ENCODE assay signal across 11 cellular contexts in the genomic region with DNA sequence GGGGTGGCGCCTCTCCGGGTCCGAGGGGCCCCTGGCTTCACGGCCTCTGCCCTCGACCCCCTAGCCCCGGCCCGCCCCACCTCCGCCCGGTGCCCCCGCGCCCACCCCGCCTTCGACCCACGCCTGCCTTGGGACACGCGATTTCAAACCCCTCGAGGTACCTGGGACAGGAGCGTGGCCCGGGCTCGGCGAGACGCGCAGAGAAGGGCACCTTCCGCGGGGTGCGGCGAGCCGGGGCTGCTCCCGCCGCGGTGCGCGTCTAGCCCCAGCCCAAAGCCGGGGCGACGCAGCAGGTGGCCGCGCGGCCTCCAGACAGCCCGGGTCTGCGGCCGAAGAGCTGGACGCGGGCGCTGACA. TPM values are rescaled to one million over a fixed set of nuclear protein-coding genes. Genes with fewer than 3 reads are reported as not detected.
DNase-seq lines count a peak whose midpoint lies in the region; ATAC-seq and TF ChIP-seq lines count a peak whose summit lies in the region.
"Had no signal": no experiment of that assay in that cellular context is flagged by ENCODE, and none has a peak within 500 bp of the region (broad histone marks: within the 10 kb centered on the region; RNA-seq: fewer than 3 reads in every experiment).

No MANE protein-coding gene starts in this region.

- peak overlapping the region; percentile 63 for H3K4me3 ChIP-seq in left ventricle myocardium inferior
- H3K4me3 ChIP-seq in endocrine pancreas (ENCODE audit: control insufficient read depth, insufficient read depth, low read length), result no peak overlapping the region
- peak overlapping the region; percentile 18 for H3K4me3 ChIP-seq in neuron (ENCODE audit: low read length)
- H3K4me3 ChIP-seq in urinary bladder (ENCODE audit: low read depth, low read length), result peak overlapping the region; percentile 52
- H3K4me3 ChIP-seq: SJSA1 had no signal

- peaks cover 18% of the 10 kb centered on the region for H3K4me1 ChIP-seq in left ventricle myocardium inferior
- no peaks in the 10 kb centered on the region for H3K4me1 ChIP-seq in endocrine pancreas (ENCODE audit: control insufficient read depth, insufficient read depth, low read length)
- no peaks in the 10 kb centered on the region for H3K4me1 ChIP-seq in neuron (ENCODE audit: insufficient read depth, low read length)
- H3K4me1 ChIP-seq in urinary bladder (ENCODE audit: insufficient read depth), result no peaks in the 10 kb centered on the region

- DNase-seq in left ventricle myocardium inferior, result no peak
- no peak for DNase-seq in left ventricle myocardium superior
- DNase-seq in T1000 (lab: John Stamatoyannopoulos, UW), result no peak
- DNase-seq in NCI-H524 treated with DMSO at 0.1 percent for 48 hours (lab: John Stamatoyannopoulos, UW), result no peak
- DNase-seq: cortex of kidney; stimulated activated CD4-positive, alpha-beta T cell treated with anti-CD3 and anti-CD28 coated beads, Interleukin-1b, Interleukin-23, amount 100 ng/mL, for 48 hours had no signal

- no peak for TF ChIP-seq CTCF in left ventricle myocardium inferior (IDR thresholded peaks at IDR 0.05; ENCODE audit: borderline replicate concordance)

- peak overlapping the region; percentile 79 for H3K9ac ChIP-seq in endocrine pancreas (ENCODE audit: control insufficient read depth, insufficient read depth, low read length)

- intact Hi-C loops in left ventricle myocardium inferior (cut with micrococcal nuclease), result no loop called here
- intact Hi-C loops in left ventricle myocardium superior (cut with micrococcal nuclease), result no loop called here

- H3K9me3 ChIP-seq in left ventricle myocardium inferior (replicated peaks), result no peaks in the 10 kb centered on the region
- no peaks in the 10 kb centered on the region for H3K9me3 ChIP-seq in endocrine pancreas (ENCODE audit: control insufficient read depth, low read length)
- no peaks in the 10 kb centered on the region for H3K9me3 ChIP-seq in neuron (ENCODE audit: low read length)
- H3K9me3 ChIP-seq: SJSA1 had no signal

- peaks cover 74% of the 10 kb centered on the region for H3K27me3 ChIP-seq in left ventricle myocardium inferior (ENCODE audit: low read depth)
- H3K27me3 ChIP-seq in endocrine pancreas (ENCODE audit: control insufficient read depth, insufficient read depth, low read length), result no peaks in the 10 kb centered on the region
- H3K27me3 ChIP-seq in neuron (ENCODE audit: insufficient read depth, low read length), result peaks cover 69% of the 10 kb centered on the region

- H3K36me3 ChIP-seq in left ventricle myocardium inferior, result no peaks in the 10 kb centered on the region
- H3K36me3 ChIP-seq in endocrine pancreas (ENCODE audit: control insufficient read depth, insufficient read depth, low read length), result no peaks in the 10 kb centered on the region
- H3K36me3 ChIP-seq in neuron (ENCODE audit: insufficient read depth, low read length), result no peaks in the 10 kb centered on the region
- H3K36me3 ChIP-seq in urinary bladder (ENCODE audit: insufficient read depth), result no peaks in the 10 kb centered on the region
- H3K36me3 ChIP-seq: SJSA1 had no signal

- no peak for ATAC-seq in left ventricle myocardium superior
- no peak for ATAC-seq in HG03442 (IDR thresholded peaks at IDR 0.05; ENCODE audit: unreplicated experiment)

- H3K27ac ChIP-seq in left ventricle myocardium inferior (replicated peaks) (no peak overlapping the region), urinary bladder (ENCODE audit: low read depth) (no peak overlapping the region)
- H3K27ac ChIP-seq: SJSA1 had no signal

- no peak overlapping the region for H2AFZ ChIP-seq in neuron (ENCODE audit: low read depth, low read length)

- WGBS in urinary bladder, result under 1% methylated on average over 45 of the region's 45 CpGs

RNA-seq across cellular contexts. Expression of a gene that starts 0.3 kb away (rescaled TPM):
- 3.0 TPM for total RNA-seq in left ventricle myocardium inferior
- total RNA-seq in left ventricle myocardium superior, result 4.0 TPM
- total RNA-seq in urinary bladder, result 2.4 TPM
- polyA plus RNA-seq in urinary bladder, result 6.2 TPM
- total RNA-seq: SJSA1 had no signal
